In the genomic region with DNA sequence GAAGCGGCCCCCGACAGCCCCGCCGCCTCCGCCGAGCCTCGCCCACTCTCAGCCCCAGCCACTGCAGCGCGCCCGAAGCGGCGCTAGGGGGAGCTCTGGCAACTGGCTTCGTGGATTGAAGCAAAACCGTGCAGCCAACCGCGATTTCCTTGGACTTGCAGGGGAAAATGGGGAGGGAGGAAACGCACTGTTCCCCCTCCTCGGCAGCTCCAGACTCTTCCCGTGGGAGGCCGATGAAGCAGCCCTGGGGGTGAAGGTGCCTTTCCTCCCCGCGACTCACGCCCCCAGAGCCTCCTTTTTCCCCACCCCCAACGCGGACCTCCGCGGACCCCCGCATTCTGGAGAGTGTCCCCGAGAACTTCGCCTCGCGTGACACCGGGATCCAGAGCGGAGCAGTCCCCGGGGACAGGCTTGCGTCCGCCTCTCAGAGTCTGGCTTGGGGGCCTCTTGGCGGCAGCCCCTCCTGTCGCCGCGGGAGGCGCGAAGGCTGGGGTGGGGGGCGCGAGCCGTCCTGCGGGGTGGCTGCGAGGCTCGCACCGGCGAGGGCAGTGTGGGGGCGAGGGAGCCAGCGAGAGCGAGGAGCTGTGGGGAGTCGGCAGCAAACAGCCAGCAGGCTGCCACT, we compare ENCODE assay signal across 1 cellular context.
TF ChIP-seq lines count a peak whose summit lies in the region.

No MANE protein-coding gene starts in this region.

TF ChIP-seq in H1, 55 proteins besides CTCF, POLR2A, EP300 and RAD21:
- TF ChIP-seq FOSL1 (IDR thresholded peaks at IDR 0.05; ENCODE audit: insufficient read depth, low read depth, low read length) (no peak), SRF (IDR thresholded peaks at IDR 0.05; ENCODE audit: low read depth, low read length) (no peak), ZNF274 (IDR thresholded peaks at IDR 0.05; ENCODE audit: borderline replicate concordance, extremely low read depth, low read length) (no peak), TAF7 (optimal IDR thresholded peaks at IDR 0.05; ENCODE audit: borderline replicate concordance, low read depth, low read length) (no peak), BACH1 (IDR thresholded peaks at IDR 0.05; ENCODE audit: low read length) (peak; percentile 95), MAX (IDR thresholded peaks at IDR 0.05) (peak; percentile 55; the same call in 1 of the 2 replicates), SIRT6 (IDR thresholded peaks at IDR 0.05; ENCODE audit: low read length) (no peak), SP4 (IDR thresholded peaks at IDR 0.05; ENCODE audit: low read length) (no peak), JUN (IDR thresholded peaks at IDR 0.05; ENCODE audit: low read depth, low read length) (no peak), SIN3A (conservative IDR thresholded peaks at IDR 0.05 in 1 of 2, IDR thresholded peaks at IDR 0.05 in 1 of 2; ENCODE audit: low read depth in 1 of 2, low read length in 2 of 2) (peak in 1 of 2 experiments; percentile 72; a peak in 1 of 4 replicates), TAF1 (IDR thresholded peaks at IDR 0.05; ENCODE audit: low read depth, low read length) (no peak), SUZ12 (IDR thresholded peaks at IDR 0.05; ENCODE audit: low read length) (no peak; the same call in 1 of the 2 replicates), MAFK (IDR thresholded peaks at IDR 0.05; ENCODE audit: low read depth, low read length) (no peak), KDM5A (IDR thresholded peaks at IDR 0.05; ENCODE audit: low read length) (no peak), PHF8 (conservative IDR thresholded peaks at IDR 0.05; ENCODE audit: low read depth, low read length) (no peak; the same call in 1 of the 2 replicates), SAP30 (IDR thresholded peaks at IDR 0.05; ENCODE audit: insufficient read depth, insufficient replicate concordance, low read length) (no peak), EZH2 (IDR thresholded peaks at IDR 0.05; ENCODE audit: low read depth, low read length, severe bottlenecking) (no peak), HDAC2 (IDR thresholded peaks at IDR 0.05; ENCODE audit: borderline replicate concordance in 1 of 2, low read depth in 2 of 2, low read length in 2 of 2) (peak in 1 of 2 experiments; percentile 92; a peak in 2 of 4 replicates), TBP (IDR thresholded peaks at IDR 0.05; ENCODE audit: low read depth, low read length) (no peak), NRF1 (IDR thresholded peaks at IDR 0.05; ENCODE audit: low read depth, low read length) (no peak), SP2 (IDR thresholded peaks at IDR 0.05; ENCODE audit: low read length) (no peak), GTF2F1 (IDR thresholded peaks at IDR 0.05; ENCODE audit: borderline replicate concordance, low read depth, low read length) (no peak), POLR2AphosphoS5 (IDR thresholded peaks at IDR 0.05; ENCODE audit: low read depth, low read length) (no peak), USF2 (IDR thresholded peaks at IDR 0.05; ENCODE audit: low read length) (no peak), ASH2L (IDR thresholded peaks at IDR 0.05; ENCODE audit: low read length) (peak; percentile 15), KDM4A (IDR thresholded peaks at IDR 0.05; ENCODE audit: low read depth, low read length, severe bottlenecking) (peak; percentile 13), SIX5 (IDR thresholded peaks at IDR 0.05; ENCODE audit: low read depth, low read length) (no peak), TCF12 (IDR thresholded peaks at IDR 0.05; ENCODE audit: low read depth, low read length) (0 out of 2 replicates have a peak, but pooled peaks have one; percentile 56), CEBPB (IDR thresholded peaks at IDR 0.05; ENCODE audit: low read depth, low read length) (no peak), NANOG (IDR thresholded peaks at IDR 0.05; ENCODE audit: insufficient read depth, low read depth, low read length, poor library complexity, severe bottlenecking) (no peak), SP1 (IDR thresholded peaks at IDR 0.05; ENCODE audit: low read depth, low read length) (no peak), CBX5 (IDR thresholded peaks at IDR 0.05; ENCODE audit: low read depth, low read length) (no peak), CBX8 (IDR thresholded peaks at IDR 0.05; ENCODE audit: borderline replicate concordance, low read depth, low read length) (no peak), RFX5 (IDR thresholded peaks at IDR 0.05; ENCODE audit: borderline replicate concordance, low read depth, low read length) (no peak), YY1 (IDR thresholded peaks at IDR 0.05; ENCODE audit: low read depth, low read length) (no peak), CHD2 (IDR thresholded peaks at IDR 0.05; ENCODE audit: low read length) (peak; percentile 17; the same call in 1 of the 2 replicates), RXRA (IDR thresholded peaks at IDR 0.05; ENCODE audit: insufficient read depth, low read depth, low read length) (no peak), RNF2 (IDR thresholded peaks at IDR 0.05; ENCODE audit: borderline replicate concordance, low read depth, low read length, missing control alignments, poor library complexity, severe bottlenecking) (peak; percentile 39), CREB1 (IDR thresholded peaks at IDR 0.05) (no peak), BRCA1 (IDR thresholded peaks at IDR 0.05; ENCODE audit: low read depth, low read length) (no peak), ATF3 (IDR thresholded peaks at IDR 0.05; ENCODE audit: insufficient read depth, low read depth, low read length) (no peak), EGR1 (IDR thresholded peaks at IDR 0.05; ENCODE audit: borderline replicate concordance, low read depth, low read length) (peak; percentile 64; the same call in 1 of the 2 replicates), CTBP2 (IDR thresholded peaks at IDR 0.05; ENCODE audit: borderline replicate concordance, insufficient read depth, insufficient read length, low read length) (no peak), TEAD4 (IDR thresholded peaks at IDR 0.05; ENCODE audit: low read depth, low read length) (no peak), JUND (IDR thresholded peaks at IDR 0.05; ENCODE audit: low read length) (no peak; the same call in 1 of the 2 replicates), RBBP5 (IDR thresholded peaks at IDR 0.05; ENCODE audit: borderline replicate concordance, low read depth, low read length) (peak; percentile 59; the same call in 1 of the 2 replicates), CHD1 (IDR thresholded peaks at IDR 0.05; ENCODE audit: low read depth, low read length) (no peak), KDM1A (IDR thresholded peaks at IDR 0.05; ENCODE audit: borderline replicate concordance, low read length) (no peak), GABPA (IDR thresholded peaks at IDR 0.05; ENCODE audit: borderline replicate concordance, insufficient read depth, low read length) (peak; percentile 49; the same call in 1 of the 2 replicates), HDAC6 (IDR thresholded peaks at IDR 0.05; ENCODE audit: low read depth, low read length) (no peak), BCL11A (IDR thresholded peaks at IDR 0.05; ENCODE audit: low read depth in 2 of 2, low read length in 2 of 2) (no peak)
- TF ChIP-seq, protein P1, sequence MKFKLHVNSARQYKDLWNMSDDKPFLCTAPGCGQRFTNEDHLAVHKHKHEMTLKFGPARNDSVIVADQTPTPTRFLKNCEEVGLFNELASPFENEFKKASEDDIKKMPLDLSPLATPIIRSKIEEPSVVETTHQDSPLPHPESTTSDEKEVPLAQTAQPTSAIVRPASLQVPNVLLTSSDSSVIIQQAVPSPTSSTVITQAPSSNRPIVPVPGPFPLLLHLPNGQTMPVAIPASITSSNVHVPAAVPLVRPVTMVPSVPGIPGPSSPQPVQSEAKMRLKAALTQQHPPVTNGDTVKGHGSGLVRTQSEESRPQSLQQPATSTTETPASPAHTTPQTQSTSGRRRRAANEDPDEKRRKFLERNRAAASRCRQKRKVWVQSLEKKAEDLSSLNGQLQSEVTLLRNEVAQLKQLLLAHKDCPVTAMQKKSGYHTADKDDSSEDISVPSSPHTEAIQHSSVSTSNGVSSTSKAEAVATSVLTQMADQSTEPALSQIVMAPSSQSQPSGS (IDR thresholded peaks at IDR 0.05; ENCODE audit: low read length) = no peak
- TF ChIP-seq, protein P2, sequence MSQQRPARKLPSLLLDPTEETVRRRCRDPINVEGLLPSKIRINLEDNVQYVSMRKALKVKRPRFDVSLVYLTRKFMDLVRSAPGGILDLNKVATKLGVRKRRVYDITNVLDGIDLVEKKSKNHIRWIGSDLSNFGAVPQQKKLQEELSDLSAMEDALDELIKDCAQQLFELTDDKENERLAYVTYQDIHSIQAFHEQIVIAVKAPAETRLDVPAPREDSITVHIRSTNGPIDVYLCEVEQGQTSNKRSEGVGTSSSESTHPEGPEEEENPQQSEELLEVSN (IDR thresholded peaks at IDR 0.05) = no peak
- TF ChIP-seq, protein P3, sequence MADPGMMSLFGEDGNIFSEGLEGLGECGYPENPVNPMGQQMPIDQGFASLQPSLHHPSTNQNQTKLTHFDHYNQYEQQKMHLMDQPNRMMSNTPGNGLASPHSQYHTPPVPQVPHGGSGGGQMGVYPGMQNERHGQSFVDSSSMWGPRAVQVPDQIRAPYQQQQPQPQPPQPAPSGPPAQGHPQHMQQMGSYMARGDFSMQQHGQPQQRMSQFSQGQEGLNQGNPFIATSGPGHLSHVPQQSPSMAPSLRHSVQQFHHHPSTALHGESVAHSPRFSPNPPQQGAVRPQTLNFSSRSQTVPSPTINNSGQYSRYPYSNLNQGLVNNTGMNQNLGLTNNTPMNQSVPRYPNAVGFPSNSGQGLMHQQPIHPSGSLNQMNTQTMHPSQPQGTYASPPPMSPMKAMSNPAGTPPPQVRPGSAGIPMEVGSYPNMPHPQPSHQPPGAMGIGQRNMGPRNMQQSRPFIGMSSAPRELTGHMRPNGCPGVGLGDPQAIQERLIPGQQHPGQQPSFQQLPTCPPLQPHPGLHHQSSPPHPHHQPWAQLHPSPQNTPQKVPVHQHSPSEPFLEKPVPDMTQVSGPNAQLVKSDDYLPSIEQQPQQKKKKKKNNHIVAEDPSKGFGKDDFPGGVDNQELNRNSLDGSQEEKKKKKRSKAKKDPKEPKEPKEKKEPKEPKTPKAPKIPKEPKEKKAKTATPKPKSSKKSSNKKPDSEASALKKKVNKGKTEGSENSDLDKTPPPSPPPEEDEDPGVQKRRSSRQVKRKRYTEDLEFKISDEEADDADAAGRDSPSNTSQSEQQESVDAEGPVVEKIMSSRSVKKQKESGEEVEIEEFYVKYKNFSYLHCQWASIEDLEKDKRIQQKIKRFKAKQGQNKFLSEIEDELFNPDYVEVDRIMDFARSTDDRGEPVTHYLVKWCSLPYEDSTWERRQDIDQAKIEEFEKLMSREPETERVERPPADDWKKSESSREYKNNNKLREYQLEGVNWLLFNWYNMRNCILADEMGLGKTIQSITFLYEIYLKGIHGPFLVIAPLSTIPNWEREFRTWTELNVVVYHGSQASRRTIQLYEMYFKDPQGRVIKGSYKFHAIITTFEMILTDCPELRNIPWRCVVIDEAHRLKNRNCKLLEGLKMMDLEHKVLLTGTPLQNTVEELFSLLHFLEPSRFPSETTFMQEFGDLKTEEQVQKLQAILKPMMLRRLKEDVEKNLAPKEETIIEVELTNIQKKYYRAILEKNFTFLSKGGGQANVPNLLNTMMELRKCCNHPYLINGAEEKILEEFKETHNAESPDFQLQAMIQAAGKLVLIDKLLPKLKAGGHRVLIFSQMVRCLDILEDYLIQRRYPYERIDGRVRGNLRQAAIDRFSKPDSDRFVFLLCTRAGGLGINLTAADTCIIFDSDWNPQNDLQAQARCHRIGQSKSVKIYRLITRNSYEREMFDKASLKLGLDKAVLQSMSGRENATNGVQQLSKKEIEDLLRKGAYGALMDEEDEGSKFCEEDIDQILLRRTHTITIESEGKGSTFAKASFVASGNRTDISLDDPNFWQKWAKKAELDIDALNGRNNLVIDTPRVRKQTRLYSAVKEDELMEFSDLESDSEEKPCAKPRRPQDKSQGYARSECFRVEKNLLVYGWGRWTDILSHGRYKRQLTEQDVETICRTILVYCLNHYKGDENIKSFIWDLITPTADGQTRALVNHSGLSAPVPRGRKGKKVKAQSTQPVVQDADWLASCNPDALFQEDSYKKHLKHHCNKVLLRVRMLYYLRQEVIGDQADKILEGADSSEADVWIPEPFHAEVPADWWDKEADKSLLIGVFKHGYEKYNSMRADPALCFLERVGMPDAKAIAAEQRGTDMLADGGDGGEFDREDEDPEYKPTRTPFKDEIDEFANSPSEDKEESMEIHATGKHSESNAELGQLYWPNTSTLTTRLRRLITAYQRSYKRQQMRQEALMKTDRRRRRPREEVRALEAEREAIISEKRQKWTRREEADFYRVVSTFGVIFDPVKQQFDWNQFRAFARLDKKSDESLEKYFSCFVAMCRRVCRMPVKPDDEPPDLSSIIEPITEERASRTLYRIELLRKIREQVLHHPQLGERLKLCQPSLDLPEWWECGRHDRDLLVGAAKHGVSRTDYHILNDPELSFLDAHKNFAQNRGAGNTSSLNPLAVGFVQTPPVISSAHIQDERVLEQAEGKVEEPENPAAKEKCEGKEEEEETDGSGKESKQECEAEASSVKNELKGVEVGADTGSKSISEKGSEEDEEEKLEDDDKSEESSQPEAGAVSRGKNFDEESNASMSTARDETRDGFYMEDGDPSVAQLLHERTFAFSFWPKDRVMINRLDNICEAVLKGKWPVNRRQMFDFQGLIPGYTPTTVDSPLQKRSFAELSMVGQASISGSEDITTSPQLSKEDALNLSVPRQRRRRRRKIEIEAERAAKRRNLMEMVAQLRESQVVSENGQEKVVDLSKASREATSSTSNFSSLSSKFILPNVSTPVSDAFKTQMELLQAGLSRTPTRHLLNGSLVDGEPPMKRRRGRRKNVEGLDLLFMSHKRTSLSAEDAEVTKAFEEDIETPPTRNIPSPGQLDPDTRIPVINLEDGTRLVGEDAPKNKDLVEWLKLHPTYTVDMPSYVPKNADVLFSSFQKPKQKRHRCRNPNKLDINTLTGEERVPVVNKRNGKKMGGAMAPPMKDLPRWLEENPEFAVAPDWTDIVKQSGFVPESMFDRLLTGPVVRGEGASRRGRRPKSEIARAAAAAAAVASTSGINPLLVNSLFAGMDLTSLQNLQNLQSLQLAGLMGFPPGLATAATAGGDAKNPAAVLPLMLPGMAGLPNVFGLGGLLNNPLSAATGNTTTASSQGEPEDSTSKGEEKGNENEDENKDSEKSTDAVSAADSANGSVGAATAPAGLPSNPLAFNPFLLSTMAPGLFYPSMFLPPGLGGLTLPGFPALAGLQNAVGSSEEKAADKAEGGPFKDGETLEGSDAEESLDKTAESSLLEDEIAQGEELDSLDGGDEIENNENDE (IDR thresholded peaks at IDR 0.05; ENCODE audit: insufficient replicate concordance, low read length) = no peak
TF ChIP-seq in H1: peak in this region for 12.
